ENCODE assay signal across 8 cellular contexts in genomic region chr11:66592457-66593302, GRCh38. TPM values are rescaled to one million over a fixed set of nuclear protein-coding genes. Genes with fewer than 3 reads are reported as not detected.
A peak's percentile ranks its signal among the peaks of the same experiment; 100 is the strongest.
DNase-seq lines count a peak whose midpoint lies in the region; TF ChIP-seq lines count a peak whose summit lies in the region.

CCDC87 (minus strand) TSS chr11:66593063; CDS start chr11:66593015, 48 bp downstream.
CCS (plus strand) TSS chr11:66593185; CDS start chr11:66593262, 77 bp downstream.

- no peak within 1 kb of the TSS for H4K5ac ChIP-seq in H9 (ENCODE audit: insufficient read length, low read depth, low read length)

- H3K9me3 ChIP-seq in H9 (ENCODE audit: control insufficient read depth, low read depth, low read length) = no peaks in the 10 kb centered on the region
- peaks cover 21% of the 10 kb centered on the region in 2 donors for H3K9me3 ChIP-seq in neuronal stem cell (replicated peaks in 1 of 2; ENCODE audit: control insufficient read depth in 2 of 2, insufficient read depth in 1 of 2, low read depth in 1 of 2, low read length in 2 of 2)

- H3K14ac ChIP-seq in H9 (ENCODE audit: insufficient read depth, low read length) (peak within 1 kb of the TSS; percentile 59), neuronal stem cell (ENCODE audit: low read length) (peak within 1 kb of the TSS; percentile 100)

- H2AFZ ChIP-seq in H9 (ENCODE audit: low read length) (no peak within 1 kb of the TSS), neuronal stem cell (ENCODE audit: low read length) (peak within 1 kb of the TSS; percentile 89)

- no peak within 1 kb of the TSS for H3K4ac ChIP-seq in H9 (ENCODE audit: low read depth, low read length)
- peak within 1 kb of the TSS; percentile 92 for H3K4ac ChIP-seq in neuronal stem cell (ENCODE audit: low read length)

- no peak within 1 kb of the TSS for H2BK5ac ChIP-seq in H9 (ENCODE audit: insufficient read length, low read length)
- peak within 1 kb of the TSS; percentile 35 for H2BK5ac ChIP-seq in neuronal stem cell (ENCODE audit: low read length)

- H3K27me3 ChIP-seq in H9 (ENCODE audit: insufficient read depth, low read length) (no peaks in the 10 kb centered on the region), neuronal stem cell (ENCODE audit: control insufficient read depth in 3 of 3, insufficient read depth in 3 of 3, low read depth in 1 of 3, low read length in 3 of 3) (no peaks in the 10 kb centered on the region)

- peak within 1 kb of the TSS; percentile 98 to 99 (median 99) for H3K27ac Mint-ChIP-seq in H9

- H2BK15ac ChIP-seq in H9 (ENCODE audit: low read depth, low read length) = no peak within 1 kb of the TSS
- H2BK15ac ChIP-seq in neuronal stem cell (ENCODE audit: low read length) = peak within 1 kb of the TSS; percentile 65

- H3K79me1 ChIP-seq in H9 (ENCODE audit: insufficient read depth, low read depth, low read length, poor library complexity, severe bottlenecking) (peaks cover 3% of the 10 kb centered on the region), neuronal stem cell (ENCODE audit: low read depth, low read length) (peaks cover 6% of the 10 kb centered on the region)

- H2BK120ac ChIP-seq in H9 (ENCODE audit: low read depth, low read length, poor library complexity, severe bottlenecking) (no peak within 1 kb of the TSS), neuronal stem cell (ENCODE audit: low read depth, low read length) (no peak within 1 kb of the TSS)

- H3K4me3 ChIP-seq in foreskin fibroblast (ENCODE audit: low read depth in 1 of 2, low read length in 2 of 2) (peak within 1 kb of the TSS; percentile 68 to 89), neuronal stem cell (ENCODE audit: low read length in 2 of 2) (peak within 1 kb of the TSS; percentile 73 to 81)

- H3K23ac ChIP-seq in H9 (ENCODE audit: insufficient read length, low read depth, low read length) (no peak within 1 kb of the TSS), neuronal stem cell (ENCODE audit: low read depth, low read length, poor library complexity) (peak within 1 kb of the TSS; percentile 87)

- H4K8ac ChIP-seq in H9 (replicated peaks; ENCODE audit: insufficient read length, low read depth, low read length) (no peak within 1 kb of the TSS), neuronal stem cell (ENCODE audit: low read depth, low read length) (peak within 1 kb of the TSS; percentile 94)

- no peak within 1 kb of the TSS for H3K56ac ChIP-seq in H9 (ENCODE audit: insufficient read length, low read depth, low read length)

- no peak within 1 kb of the TSS for H2AK5ac ChIP-seq in H9 (ENCODE audit: insufficient read length, low read length)
- peak within 1 kb of the TSS; percentile 41 for H2AK5ac ChIP-seq in neuronal stem cell (ENCODE audit: low read depth, low read length)

- H3K23me2 ChIP-seq in H9 (ENCODE audit: insufficient read length, low read depth, low read length, poor library complexity, severe bottlenecking) = peaks cover 10% of the 10 kb centered on the region

- H3K79me2 ChIP-seq in H9 (ENCODE audit: insufficient read depth, low read length) = no peaks in the 10 kb centered on the region

- H4K91ac ChIP-seq in H9 (ENCODE audit: insufficient read length, low read depth, low read length) (peak within 1 kb of the TSS; percentile 55), neuronal stem cell (ENCODE audit: low read depth, low read length, poor library complexity) (no peak within 1 kb of the TSS)

- H3K4me3 Mint-ChIP-seq in H9 = peak within 1 kb of the TSS; percentile 97 to 98

- peaks cover 17 to 27% of the 10 kb centered on the region in 2 experiments for H3K9me3 Mint-ChIP-seq in H9

- H3K4me2 ChIP-seq in H9 (ENCODE audit: insufficient read depth, insufficient read length, low read length) (peak within 1 kb of the TSS; percentile 73), neuronal stem cell (ENCODE audit: insufficient read depth, low read length, poor library complexity, severe bottlenecking) (peak within 1 kb of the TSS; percentile 68)

- H2BK20ac ChIP-seq in H9 (ENCODE audit: low read depth, low read length, poor library complexity, severe bottlenecking) = no peak within 1 kb of the TSS

- peaks cover 15 to 17% of the 10 kb centered on the region in 2 experiments for H3K4me1 Mint-ChIP-seq in H9

- H3K36me3 ChIP-seq in neuronal stem cell (replicated peaks in 1 of 2; ENCODE audit: control insufficient read depth in 2 of 2, insufficient read depth in 2 of 2, low read length in 2 of 2) = peaks cover 2 to 12% of the 10 kb centered on the region in 2 donors

- peak; percentile 99 for TF ChIP-seq POLR2A in Raji (IDR thresholded peaks at IDR 0.05; ENCODE audit: insufficient read depth, low read depth, low read length)

- H3K27ac ChIP-seq in H9 (ENCODE audit: insufficient read length, low read depth, low read length) = no peak within 1 kb of the TSS
- peak within 1 kb of the TSS; percentile 62 for H3K27ac ChIP-seq in neuronal stem cell (replicated peaks; ENCODE audit: low read length)
- H3K27ac ChIP-seq in substantia nigra (ENCODE audit: low read depth, low read length, poor library complexity, severe bottlenecking) = peak within 1 kb of the TSS; percentile 89

- peak within 1 kb of the TSS; percentile 54 for H3K18ac ChIP-seq in H9 (ENCODE audit: insufficient read length, low read depth, low read length)
- H3K18ac ChIP-seq in neuronal stem cell (ENCODE audit: low read length) = peak within 1 kb of the TSS; percentile 98

- H3K4me1 ChIP-seq in H9 (ENCODE audit: insufficient read depth, low read length) = no peaks in the 10 kb centered on the region; the same call in 1 of the 2 replicates
- peaks cover 11 to 16% of the 10 kb centered on the region in 2 donors for H3K4me1 ChIP-seq in neuronal stem cell (ENCODE audit: control insufficient read depth in 2 of 2, insufficient read depth in 1 of 2, low read depth in 1 of 2, low read length in 2 of 2)

- no peaks in the 10 kb centered on the region for H4K20me1 ChIP-seq in H9 (ENCODE audit: control insufficient read depth, insufficient read depth, insufficient read length)

- no CpG with 5 or more reads among the region's 68 CpGs for WGBS in H9 (ENCODE audit: extremely low coverage, insufficient read length, low lambda C conversion rate)
- WGBS in neuronal stem cell (ENCODE audit: extremely low coverage in 2 of 2, insufficient read length in 2 of 2, insufficient replicate concordance in 1 of 2), 2 donors = no CpG with 5 or more reads among the region's 68 CpGs

- no peak within 1 kb of the TSS for H2BK12ac ChIP-seq in H9 (ENCODE audit: insufficient read length, low read depth, low read length)
- no peak within 1 kb of the TSS for H2BK12ac ChIP-seq in neuronal stem cell (ENCODE audit: low read length)

- peaks cover 25% of the 10 kb centered on the region for H3K27me3 Mint-ChIP-seq in H9 (ENCODE audit: low read depth)

- H3T11ph ChIP-seq in H9 (ENCODE audit: low read length) = no peak within 1 kb of the TSS

- DNase-seq in GDM1 (lab: John Stamatoyannopoulos, UW) (peak; percentile 93), H9 (peak; percentile 96), M059J (ENCODE audit: low read depth) (peak; percentile 95), activated gamma-delta T cell treated with Interleukin-2 at 50 U/mL for 16 hours (peak; percentile 99), foreskin fibroblast (peak; percentile 92 to 98), neuronal stem cell (ENCODE audit: low spot score) (peak; percentile 92), substantia nigra (lab: John Stamatoyannopoulos, UW) (peak; percentile 61 to 98 (median 93))

- peak; percentile 91 for TF ChIP-seq CTCF in H9 (conservative IDR thresholded peaks at IDR 0.05)
- peak; percentile 70 for TF ChIP-seq CTCF in foreskin fibroblast (IDR thresholded peaks at IDR 0.05; ENCODE audit: low read depth, low read length)

- H3K36me3 Mint-ChIP-seq in H9 (ENCODE audit: insufficient read depth in 1 of 3, low read depth in 3 of 3) = peaks cover 2 to 25% (median 20%) of the 10 kb centered on the region in 3 experiments; a peak in 6 of 7 replicates

- peak within 1 kb of the TSS; percentile 35 for H3K9ac ChIP-seq in H9 (ENCODE audit: extremely low read depth, insufficient read length, low read length)
- H3K9ac ChIP-seq in neuronal stem cell (ENCODE audit: low read depth, low read length, poor library complexity) = peak within 1 kb of the TSS; percentile 91

RNA-seq across cellular contexts. Expression of gene CCDC87, which starts in this region (rescaled TPM):
- 0.88 and 1.1 TPM in 2 replicates for total RNA-seq in H9 (2021)
- total RNA-seq in M059J (2014; rRNA removed; shearing (Covaris generic)) = 0.17 TPM in 1 of 2 replicates, not detected in the other
- polyA plus RNA-seq in neuronal stem cell (2013, experiment 1 of 2) = 0.13 TPM
- polyA plus RNA-seq in neuronal stem cell (2013, experiment 2 of 2) = 0.14 TPM

RNA-seq across cellular contexts. Expression of gene CCS, which starts in this region (rescaled TPM):
- total RNA-seq in H9 (2021) = 57.5 and 61.1 TPM in 2 replicates
- total RNA-seq in M059J (2014; rRNA removed; shearing (Covaris generic)) = 19.4 and 20.0 TPM in 2 replicates
- polyA plus RNA-seq in neuronal stem cell (2013, experiment 1 of 2) = 39.5 TPM
- polyA plus RNA-seq in neuronal stem cell (2013, experiment 2 of 2) = 39.5 TPM
